Comparison of ENCODE assay signal across 8 cellular contexts in the genomic region with DNA sequence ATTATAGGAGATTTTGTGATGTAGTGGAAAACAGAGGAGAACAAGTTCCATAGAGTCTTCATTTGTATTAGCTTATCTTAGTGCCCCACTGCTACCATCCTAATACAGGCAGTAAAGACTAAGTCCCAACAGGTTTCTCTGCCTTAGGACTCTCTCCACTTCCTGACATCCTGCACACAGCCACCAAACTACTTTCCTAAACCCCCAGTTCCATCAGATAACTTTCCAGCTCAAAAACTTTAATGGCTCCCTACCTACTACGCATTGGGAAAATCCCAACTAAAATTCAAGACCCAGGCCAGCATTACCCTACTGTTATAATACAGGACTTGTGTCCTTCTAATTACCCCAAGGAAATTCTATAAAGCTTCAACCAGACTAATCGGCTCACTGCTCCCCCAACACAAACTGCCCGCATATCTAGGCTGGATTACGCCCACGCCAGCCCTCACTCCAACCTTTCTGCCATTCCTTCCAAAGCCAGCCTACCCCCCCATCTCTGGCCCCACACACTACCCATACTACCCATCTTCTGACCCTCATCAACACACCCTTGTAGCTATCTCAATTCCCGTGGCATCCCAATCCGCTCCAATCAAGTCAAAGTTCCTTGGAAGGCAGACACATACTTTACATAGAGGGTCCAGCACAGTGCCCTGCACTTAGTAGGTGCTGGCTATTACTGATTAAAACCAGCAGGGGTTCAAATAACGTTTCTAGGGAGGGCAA. TPM values are rescaled to one million over a fixed set of nuclear protein-coding genes. Genes with fewer than 3 reads are reported as not detected.
DNase-seq lines count a peak whose midpoint lies in the region; ATAC-seq and TF ChIP-seq lines count a peak whose summit lies in the region.

No MANE protein-coding gene starts in this region.

- H3K9me3 Mint-ChIP-seq in activated naive CD4-positive, alpha-beta T cell treated with anti-CD3 and anti-CD28 coated beads for 36 hours: no peaks in the 10 kb centered on the region
- no peaks in the 10 kb centered on the region for H3K9me3 Mint-ChIP-seq in activated naive CD4-positive, alpha-beta T cell treated with anti-CD3 and anti-CD28 coated beads, Interleukin-2, amount 50 U/mL, for 72 hours

- H3K4me3 ChIP-seq in kidney epithelial cell (ENCODE audit: low read depth, low read length) (peak overlapping the region; percentile 54), upper lobe of left lung (peak overlapping the region; percentile 72 to 83 (median 80))

- H3K4me1 ChIP-seq in upper lobe of left lung: peaks cover 16 to 28% (median 24%) of the 10 kb centered on the region in 4 donors

- H3K36me3 ChIP-seq in kidney epithelial cell (ENCODE audit: control insufficient read depth, insufficient read depth, low read length) (no peaks in the 10 kb centered on the region), upper lobe of left lung (peaks cover 0 to 4% (median 0%) of the 10 kb centered on the region in 4 donors)

- TF ChIP-seq POLR2A in upper lobe of left lung (IDR thresholded peaks at IDR 0.05): no peak

- H3K4me3 Mint-ChIP-seq in activated naive CD4-positive, alpha-beta T cell treated with anti-CD3 and anti-CD28 coated beads for 36 hours: peak overlapping the region; percentile 81

- H3K9me3 ChIP-seq in upper lobe of left lung: no peaks in the 10 kb centered on the region

- ATAC-seq in activated naive CD4-positive, alpha-beta T cell treated with anti-CD3 and anti-CD28 coated beads, Interleukin-2, amount 50 U/mL, for 72 hours: no peak
- ATAC-seq in upper lobe of left lung (ENCODE audit: low FRiP score in 2 of 2) (no peak), GM19395 (IDR thresholded peaks at IDR 0.05; ENCODE audit: unreplicated experiment) (no peak)

- TF ChIP-seq CTCF in kidney epithelial cell (IDR thresholded peaks at IDR 0.05; ENCODE audit: insufficient read depth, low read length, poor library complexity, severe bottlenecking): no peak
- no peak for TF ChIP-seq CTCF in upper lobe of left lung (IDR thresholded peaks at IDR 0.05)

- TF ChIP-seq EP300 in upper lobe of left lung (IDR thresholded peaks at IDR 0.05): no peak

- 75% methylated on average over 8 of the region's 8 CpGs for WGBS in upper lobe of left lung, 2 donors

- CTCF ChIA-PET in activated naive CD4-positive, alpha-beta T cell treated with anti-CD3 and anti-CD28 coated beads for 36 hours (lab: Charles Lee): interaction anchor here (0.6 to 4.7 kb wide), 8 partner anchors 18 to 272 kb away, joined by 3 to 55 read pairs (median 5); no protein-coding TSS in a partner anchor

- H3K27ac Mint-ChIP-seq in activated naive CD4-positive, alpha-beta T cell treated with anti-CD3 and anti-CD28 coated beads for 36 hours: no peak overlapping the region
- peak overlapping the region; percentile 5 to 81 for H3K27ac Mint-ChIP-seq in activated naive CD4-positive, alpha-beta T cell treated with anti-CD3 and anti-CD28 coated beads, Interleukin-2, amount 50 U/mL, for 72 hours

- H3K27me3 ChIP-seq in kidney epithelial cell (ENCODE audit: control insufficient read depth, insufficient read depth, low read length): no peaks in the 10 kb centered on the region
- no peaks in the 10 kb centered on the region for H3K27me3 ChIP-seq in upper lobe of left lung

- intact Hi-C loops in activated naive CD4-positive, alpha-beta T cell treated with anti-CD3 and anti-CD28 coated beads for 36 hours (cut with micrococcal nuclease): loop anchor here (5.0 kb wide), 1 partner anchor 775 kb away; a partner anchor contains a TSS

- peaks cover 6% of the 10 kb centered on the region for H3K36me3 Mint-ChIP-seq in activated naive CD4-positive, alpha-beta T cell treated with anti-CD3 and anti-CD28 coated beads for 36 hours (ENCODE audit: low read depth)
- H3K36me3 Mint-ChIP-seq in activated naive CD4-positive, alpha-beta T cell treated with anti-CD3 and anti-CD28 coated beads, Interleukin-2, amount 50 U/mL, for 72 hours: peaks cover 0 to 6% of the 10 kb centered on the region in 2 donors

- peak overlapping the region in 3 of 4 donors; percentile 91 to 97 (median 95) for H3K27ac ChIP-seq in upper lobe of left lung

- H3K4me1 Mint-ChIP-seq in activated naive CD4-positive, alpha-beta T cell treated with anti-CD3 and anti-CD28 coated beads for 36 hours (ENCODE audit: low read depth): peaks cover 42% of the 10 kb centered on the region

- DNase-seq in activated naive CD4-positive, alpha-beta T cell treated with anti-CD3 and anti-CD28 coated beads for 36 hours: peak; percentile 4
- DNase-seq in activated naive CD4-positive, alpha-beta T cell treated with anti-CD3 and anti-CD28 coated beads, Interleukin-2, amount 50 U/mL, for 16 hours: no peak
- no peak for DNase-seq in activated naive CD4-positive, alpha-beta T cell treated with anti-CD3 and anti-CD28 coated beads, Interleukin-2, amount 50 U/mL, for 72 hours (ENCODE audit: low spot score in 2 of 2)
- DNase-seq in kidney epithelial cell (ENCODE audit: low read depth) (no peak), upper lobe of left lung (no peak), GM19238 (ENCODE audit: insufficient read length, low spot score) (no peak), GDM1 (lab: John Stamatoyannopoulos, UW) (no peak)

- H3K27me3 Mint-ChIP-seq in activated naive CD4-positive, alpha-beta T cell treated with anti-CD3 and anti-CD28 coated beads for 36 hours (ENCODE audit: low read depth): no peaks in the 10 kb centered on the region

RNA-seq across cellular contexts. Expression of a gene that starts 1.4 kb away (rescaled TPM):
- total RNA-seq in activated naive CD4-positive, alpha-beta T cell treated with anti-CD3 and anti-CD28 coated beads for 36 hours: 10 to 100 TPM; 30.8 to 31.2 TPM
- total RNA-seq in activated naive CD4-positive, alpha-beta T cell treated with anti-CD3 and anti-CD28 coated beads, Interleukin-2, amount 50 U/mL, for 72 hours: 10 to 100 TPM; 20.7 to 28.7 TPM
- 25.7 and 28.5 TPM in 2 replicates for total RNA-seq in kidney epithelial cell
- total RNA-seq in upper lobe of left lung: 10 to 100 TPM; 12.4 to 38.4 (median 27.1) TPM

RNA-seq across cellular contexts. Expression of a gene that starts 20.4 kb away (rescaled TPM):
- total RNA-seq in activated naive CD4-positive, alpha-beta T cell treated with anti-CD3 and anti-CD28 coated beads for 36 hours: 10 to 100 TPM; 43.2 to 43.4 TPM
- total RNA-seq in activated naive CD4-positive, alpha-beta T cell treated with anti-CD3 and anti-CD28 coated beads, Interleukin-2, amount 50 U/mL, for 72 hours: 10 to 100 TPM; 55.3 to 57.7 TPM
- total RNA-seq in kidney epithelial cell (4.5 and 5.7 TPM in 2 replicates), upper lobe of left lung (1 to 10 TPM in 4 of 6 donors, under 1 TPM in 2; under 0.01 to 2.4 (median 1.6) TPM)
